In genomic region chr10:46228076-46229071, GRCh38 we compare ENCODE assay signal across 8 cellular contexts. TPM values are rescaled to one million over a fixed set of nuclear protein-coding genes. Genes with fewer than 3 reads are reported as not detected.
A peak's percentile ranks its signal among the peaks of the same experiment; 100 is the strongest.
DNase-seq lines count a peak whose midpoint lies in the region; ATAC-seq and TF ChIP-seq lines count a peak whose summit lies in the region.

No MANE protein-coding gene starts in this region.

- H3K79me1 ChIP-seq in neuronal stem cell (ENCODE audit: low read depth, low read length) = no peaks in the 10 kb centered on the region

- no peak overlapping the region for H3K4me3 ChIP-seq in fibroblast of villous mesenchyme (ENCODE audit: low read depth, low read length)
- no peak overlapping the region for H3K4me3 ChIP-seq in neuronal stem cell (ENCODE audit: low read length in 2 of 2)

- H2BK12ac ChIP-seq in neuronal stem cell (ENCODE audit: low read length) = no peak overlapping the region

- DNase-seq in NCI-H2196 (lab: John Stamatoyannopoulos, UW; ENCODE audit: unreplicated experiment) = peak; percentile 26
- no peak for DNase-seq in NCI-H2196 treated with DMSO at 0.1 percent for 48 hours (lab: John Stamatoyannopoulos, UW; ENCODE audit: unreplicated experiment)
- peak; percentile 55 for DNase-seq in RPMI7951 (ENCODE audit: low read depth)
- DNase-seq in activated T-helper 1 cell treated with anti-CD3 and anti-CD28 coated beads, Interleukin-2, amount 50 U/mL, for 16 hours (ENCODE audit: low read depth in 1 of 2, low spot score in 1 of 2) = peak; percentile 19 to 23
- peak; percentile 70 for DNase-seq in fibroblast of villous mesenchyme (ENCODE audit: low read depth)
- peak; percentile 83 for DNase-seq in neuronal stem cell (ENCODE audit: low spot score)
- peak; percentile 53 for DNase-seq in stromal cell of bone marrow (ENCODE audit: low read depth)

- H3K36me3 ChIP-seq in neuronal stem cell (replicated peaks in 1 of 2; ENCODE audit: control insufficient read depth in 2 of 2, insufficient read depth in 2 of 2, low read length in 2 of 2) = no peaks in the 10 kb centered on the region

- H3K4me2 ChIP-seq in neuronal stem cell (ENCODE audit: insufficient read depth, low read length, poor library complexity, severe bottlenecking) = no peak overlapping the region

- peak overlapping the region; percentile 2 for H2BK15ac ChIP-seq in neuronal stem cell (ENCODE audit: low read length)

- H3K9me3 ChIP-seq in neuronal stem cell (replicated peaks in 1 of 2; ENCODE audit: control insufficient read depth in 2 of 2, insufficient read depth in 1 of 2, low read depth in 1 of 2, low read length in 2 of 2) = no peaks in the 10 kb centered on the region

- H2AK5ac ChIP-seq in neuronal stem cell (ENCODE audit: low read depth, low read length) = peak overlapping the region; percentile 82

- WGBS in neuronal stem cell (ENCODE audit: extremely low coverage in 2 of 2, insufficient read length in 2 of 2, insufficient replicate concordance in 1 of 2), 2 donors = no CpG with 5 or more reads among the region's 11 CpGs

- no peak overlapping the region for H4K8ac ChIP-seq in neuronal stem cell (ENCODE audit: low read depth, low read length)

- no peak overlapping the region for H4K91ac ChIP-seq in neuronal stem cell (ENCODE audit: low read depth, low read length, poor library complexity)

- H2BK5ac ChIP-seq in neuronal stem cell (ENCODE audit: low read length) = no peak overlapping the region

- peaks cover 0 to 6% of the 10 kb centered on the region in 2 donors for H3K4me1 ChIP-seq in neuronal stem cell (ENCODE audit: control insufficient read depth in 2 of 2, insufficient read depth in 1 of 2, low read depth in 1 of 2, low read length in 2 of 2)

- H2BK120ac ChIP-seq in neuronal stem cell (ENCODE audit: low read depth, low read length) = no peak overlapping the region

- H3K27ac ChIP-seq in neuronal stem cell (replicated peaks; ENCODE audit: low read length) = no peak overlapping the region

- H3K14ac ChIP-seq in neuronal stem cell (ENCODE audit: low read length) = no peak overlapping the region

- H2AFZ ChIP-seq in neuronal stem cell (ENCODE audit: low read length) = peak overlapping the region; percentile 8

- H3K23ac ChIP-seq in neuronal stem cell (ENCODE audit: low read depth, low read length, poor library complexity) = no peak overlapping the region

- no peak overlapping the region for H3K9ac ChIP-seq in neuronal stem cell (ENCODE audit: low read depth, low read length, poor library complexity)

- no peak overlapping the region for H3K4ac ChIP-seq in neuronal stem cell (ENCODE audit: low read length)

- peak; percentile 84 for ATAC-seq in HG03135 (IDR thresholded peaks at IDR 0.05; ENCODE audit: unreplicated experiment)

- H3K18ac ChIP-seq in neuronal stem cell (ENCODE audit: low read length) = peak overlapping the region; percentile 29

- H3K27me3 ChIP-seq in neuronal stem cell (ENCODE audit: control insufficient read depth in 3 of 3, insufficient read depth in 3 of 3, low read depth in 1 of 3, low read length in 3 of 3) = no peaks in the 10 kb centered on the region

- peak; percentile 95 for TF ChIP-seq CTCF in fibroblast of villous mesenchyme (IDR thresholded peaks at IDR 0.05; ENCODE audit: insufficient read depth, low read depth, low read length)

RNA-seq across cellular contexts. Expression of gene ANTXRL, which starts 58.4 kb away (rescaled TPM):
- total RNA-seq in RPMI7951 (2014; rRNA removed; shearing (Covaris generic)) = not detected in 2 replicates
- total RNA-seq in fibroblast of villous mesenchyme = not detected in 2 replicates
- not detected for polyA plus RNA-seq in neuronal stem cell (2013, experiment 1 of 2)
- not detected for polyA plus RNA-seq in neuronal stem cell (2013, experiment 2 of 2)
